In genomic region chr6:29845405-29846006, GRCh38 we compare ENCODE assay signal across 10 cellular contexts. TPM values are rescaled to one million over a fixed set of nuclear protein-coding genes. Genes with fewer than 3 reads are reported as not detected.
DNase-seq lines count a peak whose midpoint lies in the region; ATAC-seq, FAIRE-seq and TF ChIP-seq lines count a peak whose summit lies in the region.
"Had no signal": no experiment of that assay in that cellular context is flagged by ENCODE, and none has a peak within 500 bp of the region (broad histone marks: within the 10 kb centered on the region; RNA-seq: fewer than 3 reads in every experiment).

No MANE protein-coding gene starts in this region.

- H3K27ac ChIP-seq in HCT116 (ENCODE audit: low read depth, low read length) (no peak overlapping the region), upper lobe of left lung (no peak overlapping the region)
- H3K27ac ChIP-seq: stomach had no signal

- no peaks in the 10 kb centered on the region for H3K36me3 ChIP-seq in HCT116 (ENCODE audit: control insufficient read depth in 1 of 2, insufficient read depth in 2 of 2, low read length in 2 of 2)
- no peaks in the 10 kb centered on the region for H3K36me3 ChIP-seq in bronchial epithelial cell (ENCODE audit: control insufficient read depth, insufficient read depth, low read length)
- H3K36me3 ChIP-seq in upper lobe of left lung: no peaks in the 10 kb centered on the region
- H3K36me3 ChIP-seq: stomach had no signal

- TF ChIP-seq POLR2A in HCT116 (IDR thresholded peaks at IDR 0.05; ENCODE audit: borderline replicate concordance, extremely low read depth, insufficient read depth, insufficient read length) (no peak), upper lobe of left lung (IDR thresholded peaks at IDR 0.05) (no peak)

- H3K4me1 Mint-ChIP-seq in T-helper 2 cell treated with Interferon-gamma antibody and Interleukin-4, amounts not matched to agents 5 μg/mL and 100 μg/mL, for 36 hours (ENCODE audit: low read depth): peaks cover 14% of the 10 kb centered on the region
- H3K4me1 Mint-ChIP-seq in HFFc6 (ENCODE audit: low read depth): no peaks in the 10 kb centered on the region

- no peak overlapping the region for H3K9ac ChIP-seq in HCT116 (ENCODE audit: low read length)

- no TSS peak for BruUV-seq in HCT116 (replicated peaks; lab: Mats Ljungman, UMichigan)

- no peak for TF ChIP-seq CTCF in HCT116 (IDR thresholded peaks at IDR 0.05 in 2 of 3, conservative IDR thresholded peaks at IDR 0.05 in 1 of 3; ENCODE audit: borderline replicate concordance in 1 of 3, insufficient read depth in 1 of 3, low read depth in 2 of 3, low read length in 2 of 3)
- no peak for TF ChIP-seq CTCF in bronchial epithelial cell (IDR thresholded peaks at IDR 0.05; ENCODE audit: insufficient read depth, low read length, severe bottlenecking)
- no peak for TF ChIP-seq CTCF in HFFc6 (IDR thresholded peaks at IDR 0.05)
- TF ChIP-seq CTCF in upper lobe of left lung (IDR thresholded peaks at IDR 0.05): no peak

- peaks cover 63% of the 10 kb centered on the region for H3K27me3 Mint-ChIP-seq in T-helper 2 cell treated with Interferon-gamma antibody and Interleukin-4, amounts not matched to agents 5 μg/mL and 100 μg/mL, for 36 hours (ENCODE audit: low read depth)
- H3K27me3 Mint-ChIP-seq in HFFc6 (ENCODE audit: insufficient read depth): peaks cover 18% of the 10 kb centered on the region

- peak overlapping the region; percentile 18 for H3K4me2 ChIP-seq in HCT116 (ENCODE audit: low read length)

- WGBS in upper lobe of left lung, 2 donors: 35 to 60% methylated on average over 2 of the region's 2 CpGs

- H3K4me3 ChIP-seq in HCT116 (replicated peaks in 1 of 2; ENCODE audit: low read depth in 1 of 2, low read length in 2 of 2): no peak overlapping the region
- no peak overlapping the region for H3K4me3 ChIP-seq in bronchial epithelial cell (ENCODE audit: low read depth, low read length)
- H3K4me3 ChIP-seq in upper lobe of left lung: no peak overlapping the region
- H3K4me3 ChIP-seq: stomach had no signal

- H3K79me2 ChIP-seq in HCT116 (ENCODE audit: insufficient read depth, low read length): no peaks in the 10 kb centered on the region

- RAD21 ChIA-PET in HCT116 (lab: Charles Lee; ENCODE audit: low non-redundant PET in 1 of 2, low total read pairs in 2 of 2, uncharacterized antibody in 2 of 2, unreplicated experiment in 2 of 2): no interaction called here

- H3K4me3 Mint-ChIP-seq in T-helper 2 cell treated with Interferon-gamma antibody and Interleukin-4, amounts not matched to agents 5 μg/mL and 100 μg/mL, for 36 hours: no peak overlapping the region
- H3K4me3 Mint-ChIP-seq in HFFc6: no peak overlapping the region

- peak overlapping the region; percentile 27 for H3K27ac Mint-ChIP-seq in T-helper 2 cell treated with Interferon-gamma antibody and Interleukin-4, amounts not matched to agents 5 μg/mL and 100 μg/mL, for 36 hours
- H3K27ac Mint-ChIP-seq in HFFc6: no peak overlapping the region
- H3K27ac Mint-ChIP-seq: progenitor cell of endocrine pancreas had no signal

- peak; percentile 94 for FAIRE-seq in bronchial epithelial cell (lab: Jason Lieb, UNC)

- CTCF ChIA-PET in HCT116 (lab: Charles Lee): no interaction called here

- no peaks in the 10 kb centered on the region for H3K27me3 ChIP-seq in HCT116 (ENCODE audit: insufficient read depth, low read length)
- H3K27me3 ChIP-seq in bronchial epithelial cell (ENCODE audit: control insufficient read depth, insufficient read depth, low read length): peaks cover 2% of the 10 kb centered on the region
- peaks cover 0 to 7% (median 0%) of the 10 kb centered on the region in 4 donors for H3K27me3 ChIP-seq in upper lobe of left lung

- no peak for TF ChIP-seq RAD21 in HCT116 (IDR thresholded peaks at IDR 0.05; ENCODE audit: low read depth)

- intact Hi-C loops in HCT116 (cut with micrococcal nuclease): no loop called here
- intact Hi-C loops in cardiac septum (cut with DNase I): loop anchor here (10.0 kb wide), 1 partner anchor 289 kb away; the partner anchor contains the start of gene TRIM40

- H3K9me3 ChIP-seq in HCT116 (ENCODE audit: control insufficient read depth in 1 of 2, insufficient read depth in 1 of 2, low read depth in 1 of 2, low read length in 2 of 2) (peaks cover 0 to 3% of the 10 kb centered on the region in 2 experiments; a peak in 1 of 4 replicates), upper lobe of left lung (no peaks in the 10 kb centered on the region)

- no peaks in the 10 kb centered on the region for H3K9me2 ChIP-seq in HCT116 (ENCODE audit: insufficient read depth)

- ATAC-seq in HCT116 (peak; percentile 60), GM21737 (IDR thresholded peaks at IDR 0.05; ENCODE audit: unreplicated experiment) (no peak), upper lobe of left lung (ENCODE audit: low FRiP score in 2 of 2) (no peak)

- POLR2A ChIA-PET in HCT116 (lab: Charles Lee): no interaction called here

- H3K36me3 Mint-ChIP-seq in T-helper 2 cell treated with Interferon-gamma antibody and Interleukin-4, amounts not matched to agents 5 μg/mL and 100 μg/mL, for 36 hours (ENCODE audit: low read depth): no peaks in the 10 kb centered on the region
- H3K36me3 Mint-ChIP-seq in HFFc6 (ENCODE audit: low read depth): no peaks in the 10 kb centered on the region

- H4K20me1 ChIP-seq in HCT116 (ENCODE audit: insufficient read depth): no peaks in the 10 kb centered on the region

- TF ChIP-seq EP300 in upper lobe of left lung (IDR thresholded peaks at IDR 0.05): no peak

- H2AFZ ChIP-seq in HCT116 (ENCODE audit: low read depth, low read length, poor library complexity, severe bottlenecking): peak overlapping the region; percentile 14

- DNase-seq in HCT116 (ENCODE audit: low read depth, low spot score) (peak; percentile 84), bronchial epithelial cell (ENCODE audit: low read depth) (peak; percentile 95), HFFc6 (no peak), cardiac septum (ENCODE audit: low spot score) (no peak), upper lobe of left lung (no peak)
- peak; percentile 47 for DNase-seq in T-helper 2 cell treated with Interferon-gamma antibody and Interleukin-4, amounts not matched to agents 5 μg/mL and 100 μg/mL, for 36 hours (ENCODE audit: low spot score)
- peak; percentile 39 to 57 for DNase-seq in stimulated activated CD4-positive, alpha-beta T cell treated with anti-CD3 and anti-CD28 coated beads, Interleukin-2, amount 100 ng/mL, for 24 hours
- DNase-seq: stomach had no signal

- H3K4me1 ChIP-seq in HCT116 (ENCODE audit: control insufficient read depth in 1 of 2, insufficient read depth in 2 of 2, low read length in 2 of 2) (peaks cover 0 to 32% of the 10 kb centered on the region in 2 experiments; a peak in 2 of 4 replicates), upper lobe of left lung (peaks cover 0 to 7% (median 4%) of the 10 kb centered on the region in 4 donors)

- H3K9me3 Mint-ChIP-seq in T-helper 2 cell treated with Interferon-gamma antibody and Interleukin-4, amounts not matched to agents 5 μg/mL and 100 μg/mL, for 36 hours: no peaks in the 10 kb centered on the region
- H3K9me3 Mint-ChIP-seq in HFFc6: no peaks in the 10 kb centered on the region; the same call in 1 of the 2 replicates

TF ChIP-seq in HCT116, 20 proteins besides CTCF, POLR2A, EP300 and RAD21 (continues in another document):
- TF ChIP-seq POLR2AphosphoS5 (IDR thresholded peaks at IDR 0.05; ENCODE audit: low read depth, low read length): peak; percentile 47; the same call in 1 of the 2 replicates
- TF ChIP-seq FOSL1 (IDR thresholded peaks at IDR 0.05; ENCODE audit: low read depth): peak; percentile 100
- peak; percentile 86 for TF ChIP-seq SRF (IDR thresholded peaks at IDR 0.05; ENCODE audit: low read depth)
- TF ChIP-seq ATF3 (IDR thresholded peaks at IDR 0.05): peak; percentile 77
- TF ChIP-seq JUND (IDR thresholded peaks at IDR 0.05): peak; percentile 99
- peak; percentile 41; the same call in 1 of the 2 replicates for TF ChIP-seq SIN3A (IDR thresholded peaks at IDR 0.05; ENCODE audit: low read depth)
- TF ChIP-seq, protein P1, sequence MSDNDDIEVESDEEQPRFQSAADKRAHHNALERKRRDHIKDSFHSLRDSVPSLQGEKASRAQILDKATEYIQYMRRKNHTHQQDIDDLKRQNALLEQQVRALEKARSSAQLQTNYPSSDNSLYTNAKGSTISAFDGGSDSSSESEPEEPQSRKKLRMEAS (IDR thresholded peaks at IDR 0.05): peak; percentile 68
- peak; percentile 76 for TF ChIP-seq CEBPB (IDR thresholded peaks at IDR 0.05; ENCODE audit: low read depth)
- TF ChIP-seq SP1 (IDR thresholded peaks at IDR 0.05; ENCODE audit: low read depth): peak; percentile 91
- no peak for TF ChIP-seq EGR1 (IDR thresholded peaks at IDR 0.05; ENCODE audit: low read depth)
- TF ChIP-seq ZFX (IDR thresholded peaks at IDR 0.05): no peak
- TF ChIP-seq ELF1 (IDR thresholded peaks at IDR 0.05; ENCODE audit: borderline replicate concordance, low read depth): no peak; the same call in 1 of the 2 replicates

RNA-seq across cellular contexts. Expression of gene HLA-G, which starts 17.9 kb away (rescaled TPM):
- total RNA-seq in HCT116 (2021; ENCODE audit: unreplicated experiment) (not detected), bronchial epithelial cell (4.9 and 13.2 TPM in 2 replicates), cardiac septum (0.62 TPM), upper lobe of left lung (10 to 100 TPM in 1 of 6 donors, 1 to 10 TPM in 5; 1.0 to 11.8 (median 6.2) TPM)
- polyA plus RNA-seq in HCT116 (2012): 0.11 TPM in 1 of 2 replicates, not detected in the other
- under 1 TPM in 4 of 6 experiments, not detected in 2; 0.16 to 0.48 (median 0.24) TPM for total RNA-seq in HFFc6 (2021; fragmentation: NEBNext Ultra II Directional; extraction: Animal tissue kit (Norgen Biotek cat#: 25700))
- total RNA-seq: stomach had no signal

Comparison
In these comparisons a context has a peak if more than half of its experiments do, and no peak if none do; other contexts are left out.
1. DNase-seq: peak in HCT116 (single experiment), T-helper 2 cell treated with Interferon-gamma antibody and Interleukin-4, amounts not matched to agents 5 μg/mL and 100 μg/mL, for 36 hours (single experiment), bronchial epithelial cell (single experiment) and stimulated activated CD4-positive, alpha-beta T cell treated with anti-CD3 and anti-CD28 coated beads, Interleukin-2, amount 100 ng/mL, for 24 hours (2 of 2); none in HFFc6 (single experiment), cardiac septum (single experiment) and upper lobe of left lung (0 of 2).